1 cellular context compared by ENCODE assay signal in the genomic region with DNA sequence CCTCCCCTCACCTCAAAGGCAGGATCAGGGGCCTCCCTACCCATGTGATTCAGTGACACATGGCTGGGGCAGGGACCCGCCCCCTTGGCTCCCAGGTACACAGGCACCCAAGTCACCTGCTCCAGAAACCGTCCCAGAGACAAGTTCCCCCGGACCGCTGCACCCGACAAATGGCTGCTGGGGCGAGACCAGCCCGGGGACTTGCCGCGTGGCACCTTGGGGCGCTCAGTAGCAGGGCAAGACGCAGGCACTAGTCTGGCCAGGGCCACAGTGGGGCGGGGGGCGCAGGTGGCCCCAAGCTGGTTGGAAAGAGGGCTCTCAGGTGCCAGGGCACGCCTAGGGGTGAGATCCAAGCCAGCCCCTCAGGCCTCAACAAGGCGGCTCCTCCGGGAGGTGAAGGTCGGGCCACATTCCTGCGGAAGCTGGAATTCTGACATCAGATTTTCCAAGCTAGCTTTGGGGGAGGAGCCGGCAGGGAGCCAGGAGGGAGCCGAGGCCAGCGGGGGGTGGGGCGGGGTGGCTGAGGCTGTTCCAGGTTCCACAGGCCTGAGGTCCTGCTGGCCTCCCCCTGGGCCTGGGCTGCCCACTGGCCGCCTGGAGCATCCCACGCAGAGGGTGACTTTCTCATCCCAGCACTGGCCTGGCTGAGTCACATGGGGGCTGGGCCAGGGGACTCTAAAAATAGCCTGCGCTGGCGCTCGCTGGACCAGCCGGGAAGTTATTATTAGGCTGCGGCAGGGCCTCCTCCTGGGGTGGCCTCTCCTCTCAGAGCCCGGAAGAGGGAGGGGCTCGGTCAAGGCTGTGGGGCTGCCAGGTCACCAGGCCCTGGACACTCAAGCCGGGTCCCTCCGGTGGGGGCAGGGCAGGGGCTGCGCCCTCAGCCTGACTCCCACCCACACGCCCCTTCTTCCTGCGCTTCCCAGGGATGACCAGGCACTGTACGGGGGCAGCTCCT.
TF ChIP-seq lines count a peak whose summit lies in the region.

No MANE protein-coding gene starts in this region.

TF ChIP-seq in HepG2, 621 proteins besides CTCF, POLR2A, EP300 and RAD21 (continued from another document and continues in another):
- TF ChIP-seq, protein P1, sequence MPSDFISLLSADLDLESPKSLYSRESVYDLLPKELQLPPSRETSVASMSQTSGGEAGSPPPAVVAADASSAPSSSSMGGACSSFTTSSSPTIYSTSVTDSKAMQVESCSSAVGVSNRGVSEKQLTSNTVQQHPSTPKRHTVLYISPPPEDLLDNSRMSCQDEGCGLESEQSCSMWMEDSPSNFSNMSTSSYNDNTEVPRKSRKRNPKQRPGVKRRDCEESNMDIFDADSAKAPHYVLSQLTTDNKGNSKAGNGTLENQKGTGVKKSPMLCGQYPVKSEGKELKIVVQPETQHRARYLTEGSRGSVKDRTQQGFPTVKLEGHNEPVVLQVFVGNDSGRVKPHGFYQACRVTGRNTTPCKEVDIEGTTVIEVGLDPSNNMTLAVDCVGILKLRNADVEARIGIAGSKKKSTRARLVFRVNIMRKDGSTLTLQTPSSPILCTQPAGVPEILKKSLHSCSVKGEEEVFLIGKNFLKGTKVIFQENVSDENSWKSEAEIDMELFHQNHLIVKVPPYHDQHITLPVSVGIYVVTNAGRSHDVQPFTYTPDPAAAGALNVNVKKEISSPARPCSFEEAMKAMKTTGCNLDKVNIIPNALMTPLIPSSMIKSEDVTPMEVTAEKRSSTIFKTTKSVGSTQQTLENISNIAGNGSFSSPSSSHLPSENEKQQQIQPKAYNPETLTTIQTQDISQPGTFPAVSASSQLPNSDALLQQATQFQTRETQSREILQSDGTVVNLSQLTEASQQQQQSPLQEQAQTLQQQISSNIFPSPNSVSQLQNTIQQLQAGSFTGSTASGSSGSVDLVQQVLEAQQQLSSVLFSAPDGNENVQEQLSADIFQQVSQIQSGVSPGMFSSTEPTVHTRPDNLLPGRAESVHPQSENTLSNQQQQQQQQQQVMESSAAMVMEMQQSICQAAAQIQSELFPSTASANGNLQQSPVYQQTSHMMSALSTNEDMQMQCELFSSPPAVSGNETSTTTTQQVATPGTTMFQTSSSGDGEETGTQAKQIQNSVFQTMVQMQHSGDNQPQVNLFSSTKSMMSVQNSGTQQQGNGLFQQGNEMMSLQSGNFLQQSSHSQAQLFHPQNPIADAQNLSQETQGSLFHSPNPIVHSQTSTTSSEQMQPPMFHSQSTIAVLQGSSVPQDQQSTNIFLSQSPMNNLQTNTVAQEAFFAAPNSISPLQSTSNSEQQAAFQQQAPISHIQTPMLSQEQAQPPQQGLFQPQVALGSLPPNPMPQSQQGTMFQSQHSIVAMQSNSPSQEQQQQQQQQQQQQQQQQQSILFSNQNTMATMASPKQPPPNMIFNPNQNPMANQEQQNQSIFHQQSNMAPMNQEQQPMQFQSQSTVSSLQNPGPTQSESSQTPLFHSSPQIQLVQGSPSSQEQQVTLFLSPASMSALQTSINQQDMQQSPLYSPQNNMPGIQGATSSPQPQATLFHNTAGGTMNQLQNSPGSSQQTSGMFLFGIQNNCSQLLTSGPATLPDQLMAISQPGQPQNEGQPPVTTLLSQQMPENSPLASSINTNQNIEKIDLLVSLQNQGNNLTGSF (CRISPR knock-in tag; IDR thresholded peaks at IDR 0.05), result no peak
- TF ChIP-seq MAZ (IDR thresholded peaks at IDR 0.05; ENCODE audit: borderline replicate concordance, low read depth, low read length) (0 out of 2 replicates have a peak, but pooled peaks have one; percentile 35), MAZ (CRISPR knock-in tag; IDR thresholded peaks at IDR 0.05; ENCODE audit: low read depth) (peak; percentile 62; the same call in 1 of the 2 replicates), ZNF598 (CRISPR knock-in tag; IDR thresholded peaks at IDR 0.05; ENCODE audit: borderline replicate concordance) (no peak), PLRG1 (conservative IDR thresholded peaks at IDR 0.05) (no peak), RNF2 (conservative IDR thresholded peaks at IDR 0.05; ENCODE audit: low read depth) (no peak), KMT2B (CRISPR knock-in tag; IDR thresholded peaks at IDR 0.05) (no peak), MED8 (CRISPR knock-in tag; IDR thresholded peaks at IDR 0.05; ENCODE audit: insufficient replicate concordance) (peak; percentile 62), SUZ12 (IDR thresholded peaks at IDR 0.05; ENCODE audit: low read depth, low read length) (no peak), ZNF780A (CRISPR knock-in tag; IDR thresholded peaks at IDR 0.05) (no peak), ZNF572 (CRISPR knock-in tag; IDR thresholded peaks at IDR 0.05) (no peak), ZNF564 (CRISPR knock-in tag; IDR thresholded peaks at IDR 0.05) (peak; percentile 58; the same call in 1 of the 2 replicates), CREB1 (IDR thresholded peaks at IDR 0.05) (no peak), CREB1 (CRISPR knock-in tag; IDR thresholded peaks at IDR 0.05) (peak; percentile 36; the same call in 1 of the 2 replicates), SYNCRIP (IDR thresholded peaks at IDR 0.05; ENCODE audit: insufficient read depth, low read depth, low read length) (no peak), CHD4 (IDR thresholded peaks at IDR 0.05; ENCODE audit: borderline replicate concordance, low read length) (peak; percentile 52), SRSF4 (IDR thresholded peaks at IDR 0.05; ENCODE audit: low read depth, low read length, poor library complexity, severe bottlenecking) (no peak), RORA (CRISPR knock-in tag; IDR thresholded peaks at IDR 0.05) (no peak), BRD4 (CRISPR knock-in tag; IDR thresholded peaks at IDR 0.05) (peak; percentile 24; the same call in 1 of the 2 replicates), RFXANK (CRISPR knock-in tag; IDR thresholded peaks at IDR 0.05) (no peak), HDAC2 (CRISPR knock-in tag; IDR thresholded peaks at IDR 0.05) (peak; percentile 69), RXRA (CRISPR knock-in tag; IDR thresholded peaks at IDR 0.05) (peak; percentile 99), SP140L (CRISPR knock-in tag; IDR thresholded peaks at IDR 0.05; ENCODE audit: borderline replicate concordance) (no peak), MIXL1 (CRISPR knock-in tag; IDR thresholded peaks at IDR 0.05) (peak; percentile 53; the same call in 1 of the 2 replicates), TAF15 (IDR thresholded peaks at IDR 0.05; ENCODE audit: low read depth, low read length, poor library complexity, severe bottlenecking) (no peak), IRX3 (CRISPR knock-in tag; IDR thresholded peaks at IDR 0.05; ENCODE audit: borderline replicate concordance, low read depth) (no peak), MAFF (IDR thresholded peaks at IDR 0.05; ENCODE audit: low read depth, low read length) (no peak), ZFY (CRISPR knock-in tag; IDR thresholded peaks at IDR 0.05) (peak; percentile 78), ZNF841 (CRISPR knock-in tag; IDR thresholded peaks at IDR 0.05; ENCODE audit: borderline replicate concordance) (no peak), SRSF9 (IDR thresholded peaks at IDR 0.05; ENCODE audit: borderline replicate concordance, insufficient read depth, low read depth, low read length, poor library complexity, severe bottlenecking) (no peak)
- TF ChIP-seq, protein P2, sequence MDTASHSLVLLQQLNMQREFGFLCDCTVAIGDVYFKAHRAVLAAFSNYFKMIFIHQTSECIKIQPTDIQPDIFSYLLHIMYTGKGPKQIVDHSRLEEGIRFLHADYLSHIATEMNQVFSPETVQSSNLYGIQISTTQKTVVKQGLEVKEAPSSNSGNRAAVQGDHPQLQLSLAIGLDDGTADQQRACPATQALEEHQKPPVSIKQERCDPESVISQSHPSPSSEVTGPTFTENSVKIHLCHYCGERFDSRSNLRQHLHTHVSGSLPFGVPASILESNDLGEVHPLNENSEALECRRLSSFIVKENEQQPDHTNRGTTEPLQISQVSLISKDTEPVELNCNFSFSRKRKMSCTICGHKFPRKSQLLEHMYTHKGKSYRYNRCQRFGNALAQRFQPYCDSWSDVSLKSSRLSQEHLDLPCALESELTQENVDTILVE (CRISPR knock-in tag; IDR thresholded peaks at IDR 0.05), result no peak
- TF ChIP-seq, protein P3, sequence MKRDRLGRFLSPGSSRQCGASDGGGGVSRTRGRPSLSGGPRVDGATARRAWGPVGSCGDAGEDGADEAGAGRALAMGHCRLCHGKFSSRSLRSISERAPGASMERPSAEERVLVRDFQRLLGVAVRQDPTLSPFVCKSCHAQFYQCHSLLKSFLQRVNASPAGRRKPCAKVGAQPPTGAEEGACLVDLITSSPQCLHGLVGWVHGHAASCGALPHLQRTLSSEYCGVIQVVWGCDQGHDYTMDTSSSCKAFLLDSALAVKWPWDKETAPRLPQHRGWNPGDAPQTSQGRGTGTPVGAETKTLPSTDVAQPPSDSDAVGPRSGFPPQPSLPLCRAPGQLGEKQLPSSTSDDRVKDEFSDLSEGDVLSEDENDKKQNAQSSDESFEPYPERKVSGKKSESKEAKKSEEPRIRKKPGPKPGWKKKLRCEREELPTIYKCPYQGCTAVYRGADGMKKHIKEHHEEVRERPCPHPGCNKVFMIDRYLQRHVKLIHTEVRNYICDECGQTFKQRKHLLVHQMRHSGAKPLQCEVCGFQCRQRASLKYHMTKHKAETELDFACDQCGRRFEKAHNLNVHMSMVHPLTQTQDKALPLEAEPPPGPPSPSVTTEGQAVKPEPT (CRISPR knock-in tag; IDR thresholded peaks at IDR 0.05; ENCODE audit: low read depth), result no peak
- TF ChIP-seq, protein P4, sequence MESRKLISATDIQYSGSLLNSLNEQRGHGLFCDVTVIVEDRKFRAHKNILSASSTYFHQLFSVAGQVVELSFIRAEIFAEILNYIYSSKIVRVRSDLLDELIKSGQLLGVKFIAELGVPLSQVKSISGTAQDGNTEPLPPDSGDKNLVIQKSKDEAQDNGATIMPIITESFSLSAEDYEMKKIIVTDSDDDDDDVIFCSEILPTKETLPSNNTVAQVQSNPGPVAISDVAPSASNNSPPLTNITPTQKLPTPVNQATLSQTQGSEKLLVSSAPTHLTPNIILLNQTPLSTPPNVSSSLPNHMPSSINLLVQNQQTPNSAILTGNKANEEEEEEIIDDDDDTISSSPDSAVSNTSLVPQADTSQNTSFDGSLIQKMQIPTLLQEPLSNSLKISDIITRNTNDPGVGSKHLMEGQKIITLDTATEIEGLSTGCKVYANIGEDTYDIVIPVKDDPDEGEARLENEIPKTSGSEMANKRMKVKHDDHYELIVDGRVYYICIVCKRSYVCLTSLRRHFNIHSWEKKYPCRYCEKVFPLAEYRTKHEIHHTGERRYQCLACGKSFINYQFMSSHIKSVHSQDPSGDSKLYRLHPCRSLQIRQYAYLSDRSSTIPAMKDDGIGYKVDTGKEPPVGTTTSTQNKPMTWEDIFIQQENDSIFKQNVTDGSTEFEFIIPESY (CRISPR knock-in tag; IDR thresholded peaks at IDR 0.05), result peak; percentile 23; the same call in 1 of the 2 replicates
- TF ChIP-seq, protein P5, sequence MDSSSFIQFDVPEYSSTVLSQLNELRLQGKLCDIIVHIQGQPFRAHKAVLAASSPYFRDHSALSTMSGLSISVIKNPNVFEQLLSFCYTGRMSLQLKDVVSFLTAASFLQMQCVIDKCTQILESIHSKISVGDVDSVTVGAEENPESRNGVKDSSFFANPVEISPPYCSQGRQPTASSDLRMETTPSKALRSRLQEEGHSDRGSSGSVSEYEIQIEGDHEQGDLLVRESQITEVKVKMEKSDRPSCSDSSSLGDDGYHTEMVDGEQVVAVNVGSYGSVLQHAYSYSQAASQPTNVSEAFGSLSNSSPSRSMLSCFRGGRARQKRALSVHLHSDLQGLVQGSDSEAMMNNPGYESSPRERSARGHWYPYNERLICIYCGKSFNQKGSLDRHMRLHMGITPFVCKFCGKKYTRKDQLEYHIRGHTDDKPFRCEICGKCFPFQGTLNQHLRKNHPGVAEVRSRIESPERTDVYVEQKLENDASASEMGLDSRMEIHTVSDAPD (CRISPR knock-in tag; IDR thresholded peaks at IDR 0.05), result no peak; the same call in 1 of the 2 replicates
- TF ChIP-seq, protein P6, sequence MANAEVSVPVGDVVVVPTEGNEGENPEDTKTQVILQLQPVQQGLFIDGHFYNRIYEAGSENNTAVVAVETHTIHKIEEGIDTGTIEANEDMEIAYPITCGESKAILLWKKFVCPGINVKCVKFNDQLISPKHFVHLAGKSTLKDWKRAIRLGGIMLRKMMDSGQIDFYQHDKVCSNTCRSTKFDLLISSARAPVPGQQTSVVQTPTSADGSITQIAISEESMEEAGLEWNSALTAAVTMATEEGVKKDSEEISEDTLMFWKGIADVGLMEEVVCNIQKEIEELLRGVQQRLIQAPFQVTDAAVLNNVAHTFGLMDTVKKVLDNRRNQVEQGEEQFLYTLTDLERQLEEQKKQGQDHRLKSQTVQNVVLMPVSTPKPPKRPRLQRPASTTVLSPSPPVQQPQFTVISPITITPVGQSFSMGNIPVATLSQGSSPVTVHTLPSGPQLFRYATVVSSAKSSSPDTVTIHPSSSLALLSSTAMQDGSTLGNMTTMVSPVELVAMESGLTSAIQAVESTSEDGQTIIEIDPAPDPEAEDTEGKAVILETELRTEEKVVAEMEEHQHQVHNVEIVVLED (CRISPR knock-in tag; IDR thresholded peaks at IDR 0.05; ENCODE audit: borderline replicate concordance), result no peak; the same call in 1 of the 2 replicates
- TF ChIP-seq, protein P7, sequence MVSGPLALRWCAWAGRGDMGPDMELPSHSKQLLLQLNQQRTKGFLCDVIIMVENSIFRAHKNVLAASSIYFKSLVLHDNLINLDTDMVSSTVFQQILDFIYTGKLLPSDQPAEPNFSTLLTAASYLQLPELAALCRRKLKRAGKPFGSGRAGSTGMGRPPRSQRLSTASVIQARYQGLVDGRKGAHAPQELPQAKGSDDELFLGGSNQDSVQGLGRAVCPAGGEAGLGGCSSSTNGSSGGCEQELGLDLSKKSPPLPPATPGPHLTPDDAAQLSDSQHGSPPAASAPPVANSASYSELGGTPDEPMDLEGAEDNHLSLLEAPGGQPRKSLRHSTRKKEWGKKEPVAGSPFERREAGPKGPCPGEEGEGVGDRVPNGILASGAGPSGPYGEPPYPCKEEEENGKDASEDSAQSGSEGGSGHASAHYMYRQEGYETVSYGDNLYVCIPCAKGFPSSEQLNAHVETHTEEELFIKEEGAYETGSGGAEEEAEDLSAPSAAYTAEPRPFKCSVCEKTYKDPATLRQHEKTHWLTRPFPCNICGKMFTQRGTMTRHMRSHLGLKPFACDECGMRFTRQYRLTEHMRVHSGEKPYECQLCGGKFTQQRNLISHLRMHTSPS (CRISPR knock-in tag; IDR thresholded peaks at IDR 0.05; ENCODE audit: low read depth), result no peak; the same call in 1 of the 2 replicates
- TF ChIP-seq, protein P8, sequence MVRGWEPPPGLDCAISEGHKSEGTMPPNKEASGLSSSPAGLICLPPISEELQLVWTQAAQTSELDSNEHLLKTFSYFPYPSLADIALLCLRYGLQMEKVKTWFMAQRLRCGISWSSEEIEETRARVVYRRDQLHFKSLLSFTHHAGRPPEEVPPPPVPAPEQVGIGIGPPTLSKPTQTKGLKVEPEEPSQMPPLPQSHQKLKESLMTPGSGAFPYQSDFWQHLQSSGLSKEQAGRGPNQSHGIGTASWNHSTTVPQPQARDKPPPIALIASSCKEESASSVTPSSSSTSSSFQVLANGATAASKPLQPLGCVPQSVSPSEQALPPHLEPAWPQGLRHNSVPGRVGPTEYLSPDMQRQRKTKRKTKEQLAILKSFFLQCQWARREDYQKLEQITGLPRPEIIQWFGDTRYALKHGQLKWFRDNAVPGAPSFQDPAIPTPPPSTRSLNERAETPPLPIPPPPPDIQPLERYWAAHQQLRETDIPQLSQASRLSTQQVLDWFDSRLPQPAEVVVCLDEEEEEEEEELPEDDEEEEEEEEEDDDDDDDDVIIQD (CRISPR knock-in tag; IDR thresholded peaks at IDR 0.05; ENCODE audit: low read depth), result no peak
